ENCODE assay signal across 17 cellular contexts in the genomic region with DNA sequence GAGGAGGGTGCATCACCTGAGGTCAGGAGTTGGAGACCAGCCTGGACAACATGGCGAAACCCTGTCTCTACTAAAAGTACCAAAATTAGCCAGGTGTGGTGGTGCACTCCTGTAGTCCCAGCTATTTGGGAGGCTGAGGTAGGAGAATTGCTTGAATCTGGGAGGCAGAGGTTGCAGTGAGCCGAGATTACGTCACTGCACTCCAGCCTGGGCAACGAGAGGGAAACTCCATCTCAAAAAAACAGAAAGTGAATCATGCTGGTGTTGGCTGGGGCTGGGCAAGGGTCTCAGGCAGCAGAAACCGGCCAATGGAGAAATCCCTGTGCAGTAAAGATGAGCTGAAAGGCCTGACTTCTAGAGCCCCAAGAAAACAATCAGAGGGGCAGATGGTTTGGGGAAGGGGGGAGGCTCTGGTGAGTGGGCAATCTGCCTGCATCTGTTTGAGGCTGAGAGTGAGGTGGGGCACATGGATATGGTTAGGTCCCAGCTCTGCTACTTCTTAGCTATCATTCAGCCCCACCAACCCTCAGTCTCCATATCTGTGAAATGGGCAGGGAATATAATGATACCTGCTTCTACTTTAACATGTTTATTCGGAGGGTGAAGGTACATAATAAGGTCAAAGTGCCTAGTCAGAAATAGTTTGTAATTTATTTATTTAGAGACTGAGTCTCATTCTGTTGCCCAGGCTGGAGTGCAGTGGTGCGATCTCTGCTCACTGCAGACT. TPM values are rescaled to one million over a fixed set of nuclear protein-coding genes. Genes with fewer than 3 reads are reported as not detected.
A peak's percentile ranks its signal among the peaks of the same experiment; 100 is the strongest.
DNase-seq lines count a peak whose midpoint lies in the region; ATAC-seq and TF ChIP-seq lines count a peak whose summit lies in the region.
"Had no signal": no experiment of that assay in that cellular context is flagged by ENCODE, and none has a peak within 500 bp of the region (broad histone marks: within the 10 kb centered on the region; RNA-seq: fewer than 3 reads in every experiment).

No MANE protein-coding gene starts in this region.

- ATAC-seq in naive thymus-derived CD8-positive, alpha-beta T cell: no peak
- ATAC-seq in activated naive CD4-positive, alpha-beta T cell treated with anti-CD3 and anti-CD28 coated beads, Interleukin-2, amount 50 U/mL, for 72 hours: no peak
- ATAC-seq: A549, GM23338 had no signal

- H3K27ac Mint-ChIP-seq in glutamatergic neuron (ENCODE audit: unreplicated experiment) (peak overlapping the region; percentile 62), Calu3 (ENCODE audit: unreplicated experiment) (no peak overlapping the region)
- H3K27ac Mint-ChIP-seq in naive thymus-derived CD8-positive, alpha-beta T cell: no peak overlapping the region
- no peak overlapping the region for H3K27ac Mint-ChIP-seq in activated naive CD4-positive, alpha-beta T cell treated with anti-CD3 and anti-CD28 coated beads, Interleukin-2, amount 50 U/mL, for 72 hours
- H3K27ac Mint-ChIP-seq: GM23338, IgD-negative memory B cell had no signal

- DNase-seq in NCI-H2171 treated with DMSO at 0.1 percent for 48 hours (lab: John Stamatoyannopoulos, UW) (peak; percentile 66), NCI-H82 (lab: John Stamatoyannopoulos, UW) (peak; percentile 80), glutamatergic neuron (no peak), Calu3 (no peak)
- no peak for DNase-seq in naive thymus-derived CD8-positive, alpha-beta T cell
- no peak for DNase-seq in activated naive CD4-positive, alpha-beta T cell treated with anti-CD3 and anti-CD28 coated beads, Interleukin-2, amount 50 U/mL, for 72 hours (ENCODE audit: low spot score in 2 of 2)
- DNase-seq: BE2C; Caco-2; CD8-positive, alpha-beta memory T cell; DMS79 treated with DMSO at 0.1 percent for 48 hours; EL; H9 had no signal

- H3K27me3 Mint-ChIP-seq in glutamatergic neuron (ENCODE audit: unreplicated experiment) (peaks cover 2% of the 10 kb centered on the region), Calu3 (ENCODE audit: unreplicated experiment) (peaks cover 6% of the 10 kb centered on the region)
- H3K27me3 Mint-ChIP-seq in naive thymus-derived CD8-positive, alpha-beta T cell: peaks cover 2 to 9% (median 7%) of the 10 kb centered on the region in 5 donors

- H3K36me3 Mint-ChIP-seq in glutamatergic neuron (ENCODE audit: unreplicated experiment) (no peaks in the 10 kb centered on the region), Calu3 (ENCODE audit: insufficient read depth, unreplicated experiment) (no peaks in the 10 kb centered on the region)
- no peaks in the 10 kb centered on the region for H3K36me3 Mint-ChIP-seq in naive thymus-derived CD8-positive, alpha-beta T cell
- H3K36me3 Mint-ChIP-seq in activated naive CD4-positive, alpha-beta T cell treated with anti-CD3 and anti-CD28 coated beads, Interleukin-2, amount 50 U/mL, for 72 hours: no peaks in the 10 kb centered on the region
- H3K36me3 Mint-ChIP-seq: IgD-negative memory B cell had no signal

- TF ChIP-seq CTCF in glutamatergic neuron (IDR thresholded peaks at IDR 0.05; ENCODE audit: partially characterized antibody, unreplicated experiment): no peak
- no peak for TF ChIP-seq CTCF in Calu3 (IDR thresholded peaks at IDR 0.05; ENCODE audit: unreplicated experiment)

- H3K9me3 Mint-ChIP-seq in glutamatergic neuron (ENCODE audit: unreplicated experiment): no peaks in the 10 kb centered on the region
- no peaks in the 10 kb centered on the region for H3K9me3 Mint-ChIP-seq in Calu3 (ENCODE audit: low read depth, unreplicated experiment)
- no peaks in the 10 kb centered on the region for H3K9me3 Mint-ChIP-seq in naive thymus-derived CD8-positive, alpha-beta T cell
- H3K9me3 Mint-ChIP-seq in activated naive CD4-positive, alpha-beta T cell treated with anti-CD3 and anti-CD28 coated beads, Interleukin-2, amount 50 U/mL, for 72 hours: no peaks in the 10 kb centered on the region
- H3K9me3 Mint-ChIP-seq: CD8-positive, alpha-beta memory T cell; GM23338; H9; IgD-negative memory B cell had no signal

- POLR2A ChIA-PET in naive thymus-derived CD8-positive, alpha-beta T cell (lab: Charles Lee): no interaction called here

- intact Hi-C loops in Calu3 (cut with micrococcal nuclease; ENCODE audit: unreplicated experiment): no loop called here

- H3K4me3 Mint-ChIP-seq in glutamatergic neuron (ENCODE audit: unreplicated experiment): no peak overlapping the region
- H3K4me3 Mint-ChIP-seq in Calu3 (ENCODE audit: low read depth, unreplicated experiment): no peak overlapping the region
- H3K4me3 Mint-ChIP-seq in naive thymus-derived CD8-positive, alpha-beta T cell: no peak overlapping the region
- H3K4me3 Mint-ChIP-seq: CD8-positive, alpha-beta memory T cell; GM23338; H9; IgD-negative memory B cell had no signal

- BruUV-seq in Calu3 (replicated peaks; lab: Mats Ljungman, UMichigan): no TSS peak

- H3K4me1 Mint-ChIP-seq in glutamatergic neuron (ENCODE audit: low read depth, unreplicated experiment): peaks cover 4% of the 10 kb centered on the region
- no peaks in the 10 kb centered on the region for H3K4me1 Mint-ChIP-seq in Calu3 (ENCODE audit: low read depth, unreplicated experiment)
- H3K4me1 Mint-ChIP-seq in naive thymus-derived CD8-positive, alpha-beta T cell: no peaks in the 10 kb centered on the region
- H3K4me1 Mint-ChIP-seq: CD8-positive, alpha-beta memory T cell had no signal

- CTCF ChIA-PET in Calu3 (lab: Charles Lee): no interaction called here

RNA-seq across cellular contexts. Expression of a gene that starts 21.3 kb away (rescaled TPM):
- total RNA-seq in glutamatergic neuron (ENCODE audit: unreplicated experiment) (405 TPM), Calu3 (2022) (482 and 487 TPM in 2 replicates)
- total RNA-seq in naive thymus-derived CD8-positive, alpha-beta T cell: 100 to 1,000 TPM; 131 to 150 TPM
- 100 to 1,000 TPM; 683 to 799 (median 722) TPM for polyA plus RNA-seq in naive thymus-derived CD8-positive, alpha-beta T cell
- 100 to 1,000 TPM; 416 to 490 TPM for total RNA-seq in activated naive CD4-positive, alpha-beta T cell treated with anti-CD3 and anti-CD28 coated beads, Interleukin-2, amount 50 U/mL, for 72 hours

RNA-seq across cellular contexts. Expression of a gene that starts 29.5 kb away (rescaled TPM):
- total RNA-seq in glutamatergic neuron (ENCODE audit: unreplicated experiment) (25.2 TPM), Calu3 (2022) (29.4 and 34.4 TPM in 2 replicates)
- total RNA-seq in naive thymus-derived CD8-positive, alpha-beta T cell: 10 to 100 TPM; 21.9 to 25.3 TPM
- 10 to 100 TPM; 54.1 to 65.2 (median 63.7) TPM for polyA plus RNA-seq in naive thymus-derived CD8-positive, alpha-beta T cell
- 10 to 100 TPM; 33.8 to 49.5 TPM for total RNA-seq in activated naive CD4-positive, alpha-beta T cell treated with anti-CD3 and anti-CD28 coated beads, Interleukin-2, amount 50 U/mL, for 72 hours

RNA-seq across cellular contexts. Expression of a gene that starts 29.6 kb away (rescaled TPM):
- total RNA-seq in glutamatergic neuron (ENCODE audit: unreplicated experiment) (16.8 TPM), Calu3 (2022) (29.7 and 43.7 TPM in 2 replicates)
- 10 to 100 TPM; 24.1 to 28.0 TPM for total RNA-seq in naive thymus-derived CD8-positive, alpha-beta T cell
- polyA plus RNA-seq in naive thymus-derived CD8-positive, alpha-beta T cell: 10 to 100 TPM; 14.6 to 19.2 (median 17.5) TPM
- total RNA-seq in activated naive CD4-positive, alpha-beta T cell treated with anti-CD3 and anti-CD28 coated beads, Interleukin-2, amount 50 U/mL, for 72 hours: 10 to 100 TPM; 27.5 to 46.3 TPM

RNA-seq across cellular contexts. Expression of a gene that starts 47.7 kb away (rescaled TPM):
- total RNA-seq in glutamatergic neuron (ENCODE audit: unreplicated experiment) (229 TPM), Calu3 (2022) (0.56 and 1.4 TPM in 2 replicates)
- total RNA-seq in naive thymus-derived CD8-positive, alpha-beta T cell: not detected
- not detected for polyA plus RNA-seq in naive thymus-derived CD8-positive, alpha-beta T cell
- under 1 TPM in 1 of 2 donors, not detected in 1; 0.51 TPM for total RNA-seq in activated naive CD4-positive, alpha-beta T cell treated with anti-CD3 and anti-CD28 coated beads, Interleukin-2, amount 50 U/mL, for 72 hours
- total RNA-seq: HT-29 had no signal
- polyA plus RNA-seq: AG04450; CD8-positive, alpha-beta memory T cell; IgD-negative memory B cell had no signal

RNA-seq across cellular contexts. Expression of a gene that starts 52.9 kb away (rescaled TPM):
- 210 TPM for total RNA-seq in glutamatergic neuron (ENCODE audit: unreplicated experiment)
- total RNA-seq in Calu3 (2022): 284 and 292 TPM in 2 replicates
- total RNA-seq in naive thymus-derived CD8-positive, alpha-beta T cell: 100 to 1,000 TPM; 157 to 164 TPM
- 100 to 1,000 TPM; 181 to 198 (median 191) TPM for polyA plus RNA-seq in naive thymus-derived CD8-positive, alpha-beta T cell
- total RNA-seq in activated naive CD4-positive, alpha-beta T cell treated with anti-CD3 and anti-CD28 coated beads, Interleukin-2, amount 50 U/mL, for 72 hours: 100 to 1,000 TPM; 148 to 207 TPM

Comparison
In these comparisons a context has a peak if more than half of its experiments do, and no peak if none do; other contexts are left out.
1. DNase-seq: peak in NCI-H2171 treated with DMSO at 0.1 percent for 48 hours (single experiment) and NCI-H82 (single experiment); none in glutamatergic neuron (single experiment), Calu3 (single experiment), naive thymus-derived CD8-positive, alpha-beta T cell (0 of 10) and activated naive CD4-positive, alpha-beta T cell treated with anti-CD3 and anti-CD28 coated beads, Interleukin-2, amount 50 U/mL, for 72 hours (0 of 2).